ENCODE assay signal across 1 cellular context in genomic region chr10:109915566-109915965, GRCh38.
TF ChIP-seq lines count a peak whose summit lies in the region.

No MANE protein-coding gene starts in this region.

TF ChIP-seq in IMR-90, 13 proteins besides CTCF, POLR2A, EP300 and RAD21 (continued from another document):
- TF ChIP-seq FOS (IDR thresholded peaks at IDR 0.05; ENCODE audit: low read depth, low read length): no peak
TF ChIP-seq in IMR-90: peak in this region for 0.
